22 cellular contexts compared by ENCODE assay signal in the genomic region with DNA sequence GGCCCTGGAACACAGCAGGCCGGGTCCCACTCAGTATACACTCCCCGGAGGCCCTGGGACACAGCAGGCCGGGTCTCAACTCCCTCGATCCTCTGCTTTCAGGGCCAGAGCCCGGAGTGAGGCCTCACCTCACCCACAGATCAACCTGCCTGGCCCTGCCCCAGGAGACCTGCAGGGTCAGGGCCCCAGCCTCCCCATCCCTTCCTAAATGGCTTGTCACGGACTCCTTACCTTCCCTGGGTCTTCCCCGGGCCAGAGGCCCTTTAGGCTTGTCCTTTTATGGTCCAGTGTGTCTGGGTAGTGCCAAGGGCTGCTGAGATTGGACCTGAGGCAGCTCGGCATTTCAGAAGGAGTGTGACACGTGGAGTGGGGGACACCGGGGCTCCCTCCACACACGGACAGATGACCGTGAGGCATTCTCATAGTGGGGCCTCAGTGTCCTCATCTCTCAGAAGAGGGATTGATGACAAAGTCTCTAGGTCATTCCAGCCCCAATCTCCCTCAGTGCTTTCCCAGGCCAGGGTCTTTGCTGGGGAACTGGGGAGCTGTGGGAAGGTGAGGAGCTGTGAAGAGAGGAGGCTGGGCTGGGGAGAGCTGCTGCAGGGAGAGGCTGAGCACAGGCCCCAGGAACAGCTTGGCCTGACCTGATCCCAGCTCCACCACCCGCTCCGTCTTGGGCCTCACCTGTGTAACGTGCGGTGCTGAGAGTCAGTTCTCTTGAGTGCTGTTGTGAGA. TPM values are rescaled to one million over a fixed set of nuclear protein-coding genes. Genes with fewer than 3 reads are reported as not detected.
DNase-seq lines count a peak whose midpoint lies in the region; ATAC-seq, FAIRE-seq and TF ChIP-seq lines count a peak whose summit lies in the region.
"Had no signal": no experiment of that assay in that cellular context is flagged by ENCODE, and none has a peak within 500 bp of the region (broad histone marks: within the 10 kb centered on the region; RNA-seq: fewer than 3 reads in every experiment).

No MANE protein-coding gene starts in this region.

- H3K36me3 ChIP-seq in RWPE2 (ENCODE audit: low read depth) (no peaks in the 10 kb centered on the region), kidney (ENCODE audit: control insufficient read depth in 1 of 2, insufficient read depth in 2 of 2, low read length in 2 of 2) (no peaks in the 10 kb centered on the region), stomach (no peaks in the 10 kb centered on the region)

- no peaks in the 10 kb centered on the region for H3K36me3 Mint-ChIP-seq in activated CD4-positive, alpha-beta T cell treated with anti-CD3 and anti-CD28 coated beads, Interleukin-2, amount 10 ng/mL, durations not matched to agents 24 days and 14 days (ENCODE audit: low read depth)
- H3K36me3 Mint-ChIP-seq in type B pancreatic cell = no peaks in the 10 kb centered on the region
- H3K36me3 Mint-ChIP-seq: CD4-positive, CD25-positive, alpha-beta regulatory T cell had no signal

- no peak overlapping the region for H3K4me3 Mint-ChIP-seq in activated CD4-positive, alpha-beta T cell treated with anti-CD3 and anti-CD28 coated beads, Interleukin-2, amount 10 ng/mL, durations not matched to agents 24 days and 14 days
- no peak overlapping the region for H3K4me3 Mint-ChIP-seq in type B pancreatic cell
- H3K4me3 Mint-ChIP-seq: CD4-positive, CD25-positive, alpha-beta regulatory T cell; H9; HFFc6 had no signal

- no peak for FAIRE-seq in kidney (lab: Jason Lieb, UNC)

- TF ChIP-seq EP300 in stomach (IDR thresholded peaks at IDR 0.05) = no peak

- H3K4me1 ChIP-seq in RWPE2 (ENCODE audit: insufficient read depth, poor library complexity, severe bottlenecking) (no peaks in the 10 kb centered on the region), kidney (ENCODE audit: control insufficient read depth in 1 of 2, insufficient read depth in 1 of 2, low read depth in 1 of 2, low read length in 2 of 2) (no peaks in the 10 kb centered on the region), stomach (no peaks in the 10 kb centered on the region)

- intact Hi-C loops in activated CD4-positive, alpha-beta T cell treated with anti-CD3 and anti-CD28 coated beads, Interleukin-2, amount 10 ng/mL, durations not matched to agents 24 days and 14 days (cut with micrococcal nuclease) = no loop called here
- intact Hi-C loops in kidney (cut with DNase I) = no loop called here
- intact Hi-C loops in stomach (cut with DNase I; ENCODE audit: low total_unique reads) = no loop called here

- H3K27ac Mint-ChIP-seq in activated CD4-positive, alpha-beta T cell treated with anti-CD3 and anti-CD28 coated beads, Interleukin-2, amount 10 ng/mL, durations not matched to agents 24 days and 14 days = no peak overlapping the region
- no peak overlapping the region for H3K27ac Mint-ChIP-seq in type B pancreatic cell
- H3K27ac Mint-ChIP-seq: CD4-positive, CD25-positive, alpha-beta regulatory T cell; HFFc6 had no signal

- no peaks in the 10 kb centered on the region for H3K9me3 ChIP-seq in RWPE2 (ENCODE audit: severe bottlenecking)
- no peaks in the 10 kb centered on the region for H3K9me3 ChIP-seq in kidney (ENCODE audit: control insufficient read depth in 1 of 2, low read length in 2 of 2)
- H3K9me3 ChIP-seq in stomach = no peaks in the 10 kb centered on the region

- TF ChIP-seq CTCF in RWPE2 (IDR thresholded peaks at IDR 0.05; ENCODE audit: poor library complexity, severe bottlenecking) = no peak
- TF ChIP-seq CTCF in kidney (IDR thresholded peaks at IDR 0.05; ENCODE audit: borderline replicate concordance, extremely low read depth, insufficient read depth) = no peak
- no peak for TF ChIP-seq CTCF in type B pancreatic cell (conservative IDR thresholded peaks at IDR 0.05)
- TF ChIP-seq CTCF in stomach (IDR thresholded peaks at IDR 0.05) = no peak

- DNase-seq in activated CD4-positive, alpha-beta T cell treated with anti-CD3 and anti-CD28 coated beads, Interleukin-2, amount 10 ng/mL, durations not matched to agents 24 days and 14 days = peak; percentile 35
- no peak for DNase-seq in activated CD4-positive, alpha-beta T cell treated with anti-CD3 and anti-CD28 coated beads for 1 hour
- DNase-seq in RWPE2 (ENCODE audit: low spot score) (peak; percentile 63), kidney (peak; percentile 55), type B pancreatic cell (ENCODE audit: extremely low spot score, unreplicated experiment) (peak; percentile 37), stomach (no peak), DMS53 (lab: John Stamatoyannopoulos, UW) (no peak)
- no peak for DNase-seq in activated T-cell treated with anti-CD3 and anti-CD28 coated beads, Interleukin-2, amount 50 U/mL, for 1 hour
- DNase-seq: ACHN; CD4-positive, CD25-positive, alpha-beta regulatory T cell; DMS153; H9; HFFc6; KBM-7; NCI-H1105 treated with DMSO at 0.1 percent for 48 hours; NCI-H2029; NCI-H446; PC-9; RPMI8226; SHP77 had no signal

- no peak overlapping the region for H3K4me3 ChIP-seq in RWPE2 (ENCODE audit: severe bottlenecking)
- no peak overlapping the region for H3K4me3 ChIP-seq in kidney (ENCODE audit: low read length in 2 of 2)
- H3K4me3 ChIP-seq in stomach = no peak overlapping the region
- H3K4me3 ChIP-seq: PC-9 had no signal

- ATAC-seq in RWPE2 (ENCODE audit: low read depth) = no peak

- no peak for TF ChIP-seq POLR2A in stomach (IDR thresholded peaks at IDR 0.05)

- H3K27me3 ChIP-seq in RWPE2 (ENCODE audit: insufficient read depth, poor library complexity, severe bottlenecking) = peaks cover 68% of the 10 kb centered on the region
- H3K27me3 ChIP-seq in stomach = peaks cover 0 to 35% (median 4%) of the 10 kb centered on the region in 3 donors

- H3K4me1 Mint-ChIP-seq in activated CD4-positive, alpha-beta T cell treated with anti-CD3 and anti-CD28 coated beads, Interleukin-2, amount 10 ng/mL, durations not matched to agents 24 days and 14 days = no peaks in the 10 kb centered on the region
- H3K4me1 Mint-ChIP-seq in type B pancreatic cell (ENCODE audit: unreplicated experiment) = peaks cover 13% of the 10 kb centered on the region
- H3K4me1 Mint-ChIP-seq: CD4-positive, CD25-positive, alpha-beta regulatory T cell had no signal

- no peaks in the 10 kb centered on the region for H3K9me3 Mint-ChIP-seq in activated CD4-positive, alpha-beta T cell treated with anti-CD3 and anti-CD28 coated beads, Interleukin-2, amount 10 ng/mL, durations not matched to agents 24 days and 14 days
- H3K9me3 Mint-ChIP-seq in type B pancreatic cell = no peaks in the 10 kb centered on the region
- H3K9me3 Mint-ChIP-seq: CD4-positive, CD25-positive, alpha-beta regulatory T cell; HFFc6 had no signal

- no peak overlapping the region for H3K9ac ChIP-seq in kidney (ENCODE audit: low read length in 2 of 2)

- H3K27me3 Mint-ChIP-seq in activated CD4-positive, alpha-beta T cell treated with anti-CD3 and anti-CD28 coated beads, Interleukin-2, amount 10 ng/mL, durations not matched to agents 24 days and 14 days = no peaks in the 10 kb centered on the region
- peaks cover 19% of the 10 kb centered on the region for H3K27me3 Mint-ChIP-seq in type B pancreatic cell

- 88 to 95% (median 92%) methylated on average over 9 to 16 of the region's 16 CpGs for WGBS in stomach, 5 donors

- H3K27ac ChIP-seq in RWPE2 (ENCODE audit: poor library complexity, severe bottlenecking) (no peak overlapping the region), kidney (ENCODE audit: low read depth in 2 of 2, low read length in 2 of 2) (no peak overlapping the region), stomach (no peak overlapping the region)
- H3K27ac ChIP-seq: 22Rv1, PC-9 had no signal

RNA-seq across cellular contexts. Expression of a gene that starts 18.0 kb away (rescaled TPM):
- total RNA-seq in activated CD4-positive, alpha-beta T cell treated with anti-CD3 and anti-CD28 coated beads, Interleukin-2, amount 10 ng/mL, durations not matched to agents 24 days and 14 days = not detected in 2 replicates
- total RNA-seq in kidney (0.13 TPM), type B pancreatic cell (ENCODE audit: low replicate concordance) (32.8 and 46.6 TPM in 2 replicates), stomach (1 to 10 TPM in 3 of 5 donors, under 1 TPM in 1, not detected in 1; 0.58 to 4.3 (median 3.4) TPM)
- polyA plus RNA-seq in kidney (ENCODE audit: insufficient read depth, low read depth, low replicate concordance) (0.37 TPM), stomach (1 to 10 TPM in 1 of 3 donors, under 1 TPM in 2; 0.15 to 1.8 (median 0.88) TPM)
- total RNA-seq: CD4-positive, CD25-positive, alpha-beta regulatory T cell; MCF 10A; PC-9 had no signal
- polyA plus RNA-seq: CD4-positive, CD25-positive, alpha-beta regulatory T cell had no signal

Comparison
In these comparisons a context has a peak if more than half of its experiments do, and no peak if none do; other contexts are left out.
1. DNase-seq: peak in activated CD4-positive, alpha-beta T cell treated with anti-CD3 and anti-CD28 coated beads, Interleukin-2, amount 10 ng/mL, durations not matched to agents 24 days and 14 days (single experiment), RWPE2 (single experiment), kidney (single experiment) and type B pancreatic cell (single experiment); none in activated CD4-positive, alpha-beta T cell treated with anti-CD3 and anti-CD28 coated beads for 1 hour (single experiment), stomach (single experiment), activated T-cell treated with anti-CD3 and anti-CD28 coated beads, Interleukin-2, amount 50 U/mL, for 1 hour (single experiment) and DMS53 (single experiment).